Comparison of ENCODE assay signal across 14 cellular contexts in the genomic region with DNA sequence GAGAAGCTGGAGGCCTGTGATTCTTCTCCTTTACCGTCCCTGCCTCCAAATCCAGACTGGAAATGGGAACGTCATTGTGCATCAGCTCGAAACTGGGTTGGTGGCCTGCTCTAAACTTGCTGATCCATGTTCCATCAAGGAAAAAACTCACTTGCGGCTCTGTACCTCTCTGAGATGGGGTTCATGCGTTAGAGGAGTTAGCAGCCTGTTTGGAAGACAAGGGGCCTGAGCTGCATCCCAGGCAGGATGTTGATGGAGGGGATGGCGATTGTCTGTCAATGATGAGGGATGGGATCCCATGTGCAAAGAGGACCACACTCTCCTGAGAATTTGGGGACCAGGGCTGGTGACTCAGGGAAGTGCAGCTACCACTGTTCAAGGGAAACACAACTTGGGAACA. TPM values are rescaled to one million over a fixed set of nuclear protein-coding genes. Genes with fewer than 3 reads are reported as not detected.
DNase-seq lines count a peak whose midpoint lies in the region; ATAC-seq and TF ChIP-seq lines count a peak whose summit lies in the region.
"Had no signal": no experiment of that assay in that cellular context is flagged by ENCODE, and none has a peak within 500 bp of the region (broad histone marks: within the 10 kb centered on the region; RNA-seq: fewer than 3 reads in every experiment).

No MANE protein-coding gene starts in this region.

- H3K9me3 Mint-ChIP-seq in activated naive CD4-positive, alpha-beta T cell treated with anti-CD3 and anti-CD28 coated beads, Interleukin-2, amount 10 ng/mL, durations not matched to agents 7 days and 5 days: peaks cover 6% of the 10 kb centered on the region
- peaks cover 0 to 4% of the 10 kb centered on the region in 2 donors for H3K9me3 Mint-ChIP-seq in activated naive CD4-positive, alpha-beta T cell treated with anti-CD3 and anti-CD28 coated beads, Interleukin-2, amount 50 U/mL, for 72 hours

- H3K36me3 ChIP-seq in suprapubic skin (no peaks in the 10 kb centered on the region), colonic mucosa (no peaks in the 10 kb centered on the region)
- H3K36me3 ChIP-seq: BLaER1, HAP-1 had no signal

- intact Hi-C loops in colonic mucosa (cut with DNase I): no loop called here

- H3K27me3 ChIP-seq in suprapubic skin (peaks cover 5% of the 10 kb centered on the region), colonic mucosa (no peaks in the 10 kb centered on the region)
- H3K27me3 ChIP-seq: BLaER1 had no signal

- no peak overlapping the region for H3K9ac ChIP-seq in colonic mucosa (ENCODE audit: low read depth in 2 of 2, low read length in 2 of 2)
- H3K9ac ChIP-seq: BLaER1 had no signal

- H3K9me3 ChIP-seq in suprapubic skin: no peaks in the 10 kb centered on the region
- H3K9me3 ChIP-seq in colonic mucosa: no peaks in the 10 kb centered on the region
- H3K9me3 ChIP-seq: HAP-1 had no signal

- TF ChIP-seq POLR2A in suprapubic skin (IDR thresholded peaks at IDR 0.05): no peak

- no peak overlapping the region for H3K4me3 ChIP-seq in coronary artery
- no peak overlapping the region for H3K4me3 ChIP-seq in suprapubic skin
- H3K4me3 ChIP-seq in colonic mucosa: no peak overlapping the region
- H3K4me3 ChIP-seq: BLaER1, HAP-1 had no signal

- no peaks in the 10 kb centered on the region for H3K36me3 Mint-ChIP-seq in activated naive CD4-positive, alpha-beta T cell treated with anti-CD3 and anti-CD28 coated beads, Interleukin-2, amount 10 ng/mL, durations not matched to agents 7 days and 5 days
- no peaks in the 10 kb centered on the region for H3K36me3 Mint-ChIP-seq in activated naive CD4-positive, alpha-beta T cell treated with anti-CD3 and anti-CD28 coated beads, Interleukin-2, amount 50 U/mL, for 72 hours

- H3K4me1 Mint-ChIP-seq in activated naive CD4-positive, alpha-beta T cell treated with anti-CD3 and anti-CD28 coated beads, Interleukin-2, amount 10 ng/mL, durations not matched to agents 7 days and 5 days: no peaks in the 10 kb centered on the region

- H3K27ac ChIP-seq in coronary artery: no peak overlapping the region
- H3K27ac ChIP-seq in suprapubic skin: peak overlapping the region; percentile 56
- H3K27ac ChIP-seq in colonic mucosa: no peak overlapping the region
- H3K27ac ChIP-seq: 22Rv1, BLaER1 had no signal

- CTCF ChIA-PET in activated naive CD4-positive, alpha-beta T cell treated with anti-CD3 and anti-CD28 coated beads, Interleukin-2, amount 10 ng/mL, durations not matched to agents 7 days and 5 days (lab: Charles Lee): no interaction called here

- H3K27me3 Mint-ChIP-seq in activated naive CD4-positive, alpha-beta T cell treated with anti-CD3 and anti-CD28 coated beads, Interleukin-2, amount 10 ng/mL, durations not matched to agents 7 days and 5 days: peaks cover 9% of the 10 kb centered on the region

- peak overlapping the region; percentile 33 for H3K27ac Mint-ChIP-seq in activated naive CD4-positive, alpha-beta T cell treated with anti-CD3 and anti-CD28 coated beads, Interleukin-2, amount 10 ng/mL, durations not matched to agents 7 days and 5 days
- H3K27ac Mint-ChIP-seq in activated naive CD4-positive, alpha-beta T cell treated with anti-CD3 and anti-CD28 coated beads, Interleukin-2, amount 50 U/mL, for 72 hours: no peak overlapping the region

- WGBS in suprapubic skin: 74% methylated on average over 6 of the region's 6 CpGs

- H3K4me3 Mint-ChIP-seq in activated naive CD4-positive, alpha-beta T cell treated with anti-CD3 and anti-CD28 coated beads, Interleukin-2, amount 10 ng/mL, durations not matched to agents 7 days and 5 days: no peak overlapping the region

- peaks cover 14% of the 10 kb centered on the region for H3K4me1 ChIP-seq in suprapubic skin
- no peaks in the 10 kb centered on the region for H3K4me1 ChIP-seq in colonic mucosa
- H3K4me1 ChIP-seq: HAP-1 had no signal

- TF ChIP-seq CTCF in coronary artery (IDR thresholded peaks at IDR 0.05) (no peak), suprapubic skin (IDR thresholded peaks at IDR 0.05) (no peak), colonic mucosa (IDR thresholded peaks at IDR 0.05) (no peak)

- ATAC-seq in activated naive CD4-positive, alpha-beta T cell treated with anti-CD3 and anti-CD28 coated beads, Interleukin-2, amount 50 U/mL, for 72 hours: no peak
- ATAC-seq in GM18873 (IDR thresholded peaks at IDR 0.05; ENCODE audit: low FRiP score, unreplicated experiment): no peak

- no peak for DNase-seq in activated naive CD4-positive, alpha-beta T cell treated with anti-CD3 and anti-CD28 coated beads, Interleukin-2, amount 10 ng/mL, durations not matched to agents 7 days and 5 days
- DNase-seq in activated naive CD4-positive, alpha-beta T cell treated with anti-CD3 and anti-CD28 coated beads, Interleukin-2, amount 50 U/mL, for 72 hours (ENCODE audit: low spot score in 2 of 2): no peak
- peak; percentile 59 for DNase-seq in coronary artery (ENCODE audit: low spot score)
- DNase-seq in mesenteric fat pad (ENCODE audit: low spot score): peak; percentile 26
- peak; percentile 43 to 67 for DNase-seq in suprapubic skin (ENCODE audit: low spot score in 2 of 2)
- no peak for DNase-seq in activated CD4-positive, CD25-positive, alpha-beta regulatory T cell (lab: John Stamatoyannopoulos, UW)
- no peak for DNase-seq in colonic mucosa
- DNase-seq: AML-193, DMS53 had no signal

- TF ChIP-seq EP300 in suprapubic skin (IDR thresholded peaks at IDR 0.05): no peak

RNA-seq across cellular contexts. Expression of a gene that starts 26.0 kb away (rescaled TPM):
- not detected for total RNA-seq in activated naive CD4-positive, alpha-beta T cell treated with anti-CD3 and anti-CD28 coated beads, Interleukin-2, amount 50 U/mL, for 72 hours
- total RNA-seq in mesenteric fat pad (73.9 TPM), suprapubic skin (10 to 100 TPM; 14.7 to 72.7 (median 30.4) TPM), colonic mucosa (1 to 10 TPM in 1 of 2 donors, under 1 TPM in 1; 0.82 to 2.7 TPM)
- total RNA-seq: A673 had no signal

Comparison
In these comparisons a context has a peak if more than half of its experiments do, and no peak if none do; other contexts are left out.
1. DNase-seq: peak in coronary artery (single experiment), mesenteric fat pad (single experiment) and suprapubic skin (2 of 2); none in activated naive CD4-positive, alpha-beta T cell treated with anti-CD3 and anti-CD28 coated beads, Interleukin-2, amount 10 ng/mL, durations not matched to agents 7 days and 5 days (single experiment), activated naive CD4-positive, alpha-beta T cell treated with anti-CD3 and anti-CD28 coated beads, Interleukin-2, amount 50 U/mL, for 72 hours (0 of 2), activated CD4-positive, CD25-positive, alpha-beta regulatory T cell (0 of 4) and colonic mucosa (single experiment).
2. RNA of a gene that starts 26.0 kb away (total RNA-seq): 73.9 TPM in mesenteric fat pad (single experiment) and 14.7 to 72.7 TPM in suprapubic skin; 0.82 to 2.7 TPM in colonic mucosa and not detected in activated naive CD4-positive, alpha-beta T cell treated with anti-CD3 and anti-CD28 coated beads, Interleukin-2, amount 50 U/mL, for 72 hours; every median in the first group is over 4 times any median in the second.